Comparison of ENCODE assay signal across 6 cellular contexts in the genomic region with DNA sequence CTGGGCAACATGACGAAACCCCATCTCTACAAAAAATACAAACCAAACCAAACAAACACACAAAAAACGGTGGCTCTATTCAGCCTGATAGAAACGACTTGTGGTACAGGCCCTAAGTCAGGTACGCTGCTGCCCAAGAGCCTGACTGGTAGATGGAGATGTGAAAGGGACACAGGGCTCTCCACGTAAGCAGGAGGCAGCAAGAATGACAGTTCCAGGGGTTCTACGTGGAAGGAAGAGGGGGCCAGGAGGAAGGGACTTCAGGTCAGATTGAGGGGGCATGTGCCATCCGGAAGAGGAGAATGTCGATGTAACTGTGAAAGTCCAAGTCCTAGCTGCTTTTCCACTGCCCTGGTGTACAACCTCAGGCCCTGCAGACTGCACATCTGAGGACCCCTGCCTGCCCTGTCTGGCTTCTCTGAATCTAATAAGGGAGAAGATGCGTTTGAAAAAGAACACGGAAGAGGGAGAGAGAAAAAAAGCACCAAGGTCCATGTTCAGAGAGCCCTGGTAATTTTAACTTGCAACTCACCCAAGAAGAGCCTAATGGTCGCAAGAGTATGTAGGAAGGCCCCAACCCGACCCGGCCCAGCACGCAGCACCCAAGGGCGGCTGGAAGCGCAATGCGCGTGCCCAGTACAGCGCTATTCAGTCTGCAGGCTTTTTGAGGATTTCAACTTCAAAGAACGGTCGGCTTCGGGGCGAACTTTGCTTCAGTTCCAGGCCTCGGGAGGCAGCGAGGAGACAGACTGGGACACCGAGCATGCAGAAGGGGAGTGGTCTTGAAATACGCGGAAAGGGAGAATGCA. TPM values are rescaled to one million over a fixed set of nuclear protein-coding genes. Genes with fewer than 3 reads are reported as not detected.
DNase-seq lines count a peak whose midpoint lies in the region; ATAC-seq and TF ChIP-seq lines count a peak whose summit lies in the region.

No MANE protein-coding gene starts in this region.

- no peaks in the 10 kb centered on the region for H3K36me3 ChIP-seq in Peyer's patch
- H3K36me3 ChIP-seq in right atrium auricular region = peaks cover 6% of the 10 kb centered on the region
- no peaks in the 10 kb centered on the region for H3K36me3 ChIP-seq in upper lobe of right lung

- H3K4me1 ChIP-seq in Peyer's patch = peaks cover 5 to 53% (median 30%) of the 10 kb centered on the region in 4 donors
- H3K4me1 ChIP-seq in right atrium auricular region = peaks cover 3 to 60% of the 10 kb centered on the region in 2 donors
- peaks cover 51% of the 10 kb centered on the region for H3K4me1 ChIP-seq in upper lobe of right lung

- no peak for TF ChIP-seq CTCF in Peyer's patch (IDR thresholded peaks at IDR 0.05)
- no peak for TF ChIP-seq CTCF in right atrium auricular region (IDR thresholded peaks at IDR 0.05)
- no peak for TF ChIP-seq CTCF in upper lobe of right lung (IDR thresholded peaks at IDR 0.05)

- intact Hi-C loops in upper lobe of right lung (cut with DNase I) = no loop called here

- ATAC-seq in GM19324 (IDR thresholded peaks at IDR 0.05; ENCODE audit: low FRiP score, unreplicated experiment) (peak; percentile 5), upper lobe of right lung (peak; percentile 4)

- no peak for TF ChIP-seq POLR2A in Peyer's patch (IDR thresholded peaks at IDR 0.05)

- H3K27me3 ChIP-seq in Peyer's patch (no peaks in the 10 kb centered on the region), right atrium auricular region (no peaks in the 10 kb centered on the region), upper lobe of right lung (no peaks in the 10 kb centered on the region)

- H3K9me3 ChIP-seq in Peyer's patch (no peaks in the 10 kb centered on the region), right atrium auricular region (no peaks in the 10 kb centered on the region), upper lobe of right lung (no peaks in the 10 kb centered on the region)

- H3K27ac ChIP-seq in Peyer's patch (peak overlapping the region; percentile 92 to 97 (median 96)), right atrium auricular region (peak overlapping the region; percentile 94 to 97), upper lobe of right lung (peak overlapping the region; percentile 90)

- no peak for DNase-seq in Peyer's patch
- no peak for DNase-seq in right atrium auricular region (ENCODE audit: low spot score)
- DNase-seq in upper lobe of right lung = no peak
- no peak for DNase-seq in NOMO-1 (lab: John Stamatoyannopoulos, UW; ENCODE audit: unreplicated experiment in 2 of 2)
- no peak for DNase-seq in SW 1271 (lab: John Stamatoyannopoulos, UW)

- H3K4me3 ChIP-seq in Peyer's patch (peak overlapping the region; percentile 45 to 83 (median 80)), right atrium auricular region (peak overlapping the region; percentile 94 to 97), upper lobe of right lung (peak overlapping the region; percentile 66)

RNA-seq across cellular contexts. Expression of gene ZNRD2, which starts 0.9 kb away (rescaled TPM):
- total RNA-seq in Peyer's patch (10 to 100 TPM; 16.5 to 25.7 (median 25.4) TPM), right atrium auricular region (10 to 100 TPM; 36.1 to 50.6 TPM), upper lobe of right lung (24.0 TPM)

RNA-seq across cellular contexts. Expression of gene FAM89B, which starts 3.0 kb away (rescaled TPM):
- total RNA-seq in Peyer's patch = 10 to 100 TPM; 30.8 to 44.6 (median 32.4) TPM
- 10 to 100 TPM; 25.7 to 51.0 TPM for total RNA-seq in right atrium auricular region
- 44.1 TPM for total RNA-seq in upper lobe of right lung

RNA-seq across cellular contexts. Expression of gene EHBP1L1, which starts 6.5 kb away (rescaled TPM):
- total RNA-seq in Peyer's patch (100 to 1,000 TPM in 3 of 4 donors, 10 to 100 TPM in 1; 65.2 to 163 (median 121) TPM), right atrium auricular region (10 to 100 TPM; 20.5 to 85.3 TPM), upper lobe of right lung (88.3 TPM)

RNA-seq across cellular contexts. Expression of gene LTBP3, which starts 11.2 kb away (rescaled TPM):
- 100 to 1,000 TPM in 1 of 4 donors, 10 to 100 TPM in 3; 42.0 to 150 (median 88.3) TPM for total RNA-seq in Peyer's patch
- 100 to 1,000 TPM; 114 to 161 TPM for total RNA-seq in right atrium auricular region
- total RNA-seq in upper lobe of right lung = 128 TPM

RNA-seq across cellular contexts. Expression of gene KCNK7, which starts 26.2 kb away (rescaled TPM):
- total RNA-seq in Peyer's patch = 1 to 10 TPM in 3 of 4 donors, not detected in 1; 1.5 to 3.5 (median 2.5) TPM
- under 1 TPM in 1 of 2 donors, not detected in 1; 0.39 TPM for total RNA-seq in right atrium auricular region
- total RNA-seq in upper lobe of right lung = 1.3 TPM
